In the genomic region with DNA sequence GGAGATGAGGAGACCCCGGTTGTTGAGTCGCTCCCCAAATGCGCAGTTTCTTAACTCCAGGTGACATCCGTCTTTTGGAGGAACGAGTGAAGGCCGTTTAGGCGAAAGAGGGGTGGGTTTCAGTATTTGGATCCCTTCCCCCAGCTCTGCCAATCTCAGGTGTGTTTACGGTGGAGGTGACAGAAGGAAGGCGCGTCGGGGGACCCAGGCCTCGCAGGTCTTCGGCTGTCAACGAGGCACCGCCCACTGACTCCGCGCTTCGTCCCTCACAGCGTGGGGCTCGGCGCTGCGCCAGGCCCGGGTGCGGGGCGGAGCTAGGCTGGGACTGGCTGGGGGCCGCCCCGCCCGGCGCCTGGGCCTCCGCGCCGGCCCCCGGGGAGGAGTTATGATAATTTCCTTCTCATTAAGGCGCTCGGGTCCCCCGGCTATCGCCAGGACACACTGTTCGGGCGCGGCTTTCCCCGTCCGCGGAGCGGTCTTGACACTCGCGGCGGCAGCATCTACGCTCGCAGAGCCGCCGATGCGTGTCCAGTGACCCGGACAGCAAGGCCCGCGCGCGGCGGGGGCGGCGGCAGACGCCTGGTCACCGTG, we compare ENCODE assay signal across 1 cellular context.
A peak's percentile ranks its signal among the peaks of the same experiment; 100 is the strongest.
TF ChIP-seq lines count a peak whose summit lies in the region.

TSS of gene TFAP2C (plus strand) at position 434 of the 591 bp plus-strand sequence. CDS start 239 bp downstream, outside the sequence.

TF ChIP-seq in HEK293, 187 proteins besides CTCF, POLR2A, EP300 and RAD21 (continued from another document):
- peak; percentile 33; the same call in 1 of the 2 replicates for TF ChIP-seq SP3 (tag by site-specific recombination; IDR thresholded peaks at IDR 0.05)
- TF ChIP-seq ZNF664 (tag by site-specific recombination; IDR thresholded peaks at IDR 0.05) = no peak
